1 cellular context compared by ENCODE assay signal in genomic region chr12:48000878-48001321, GRCh38.
TF ChIP-seq lines count a peak whose summit lies in the region.

No MANE protein-coding gene starts in this region.

TF ChIP-seq in GM23338, 12 proteins besides CTCF, POLR2A, EP300 and RAD21 (continued from another document):
- TF ChIP-seq ZNF462 (CRISPR knock-in tag; IDR thresholded peaks at IDR 0.05) (no peak), STAT1 (IDR thresholded peaks at IDR 0.05; ENCODE audit: unreplicated experiment) (no peak), ZNF331 (CRISPR knock-in tag; IDR thresholded peaks at IDR 0.05; ENCODE audit: low read depth) (no peak)
